Comparison of ENCODE assay signal across 1 cellular context in the genomic region with DNA sequence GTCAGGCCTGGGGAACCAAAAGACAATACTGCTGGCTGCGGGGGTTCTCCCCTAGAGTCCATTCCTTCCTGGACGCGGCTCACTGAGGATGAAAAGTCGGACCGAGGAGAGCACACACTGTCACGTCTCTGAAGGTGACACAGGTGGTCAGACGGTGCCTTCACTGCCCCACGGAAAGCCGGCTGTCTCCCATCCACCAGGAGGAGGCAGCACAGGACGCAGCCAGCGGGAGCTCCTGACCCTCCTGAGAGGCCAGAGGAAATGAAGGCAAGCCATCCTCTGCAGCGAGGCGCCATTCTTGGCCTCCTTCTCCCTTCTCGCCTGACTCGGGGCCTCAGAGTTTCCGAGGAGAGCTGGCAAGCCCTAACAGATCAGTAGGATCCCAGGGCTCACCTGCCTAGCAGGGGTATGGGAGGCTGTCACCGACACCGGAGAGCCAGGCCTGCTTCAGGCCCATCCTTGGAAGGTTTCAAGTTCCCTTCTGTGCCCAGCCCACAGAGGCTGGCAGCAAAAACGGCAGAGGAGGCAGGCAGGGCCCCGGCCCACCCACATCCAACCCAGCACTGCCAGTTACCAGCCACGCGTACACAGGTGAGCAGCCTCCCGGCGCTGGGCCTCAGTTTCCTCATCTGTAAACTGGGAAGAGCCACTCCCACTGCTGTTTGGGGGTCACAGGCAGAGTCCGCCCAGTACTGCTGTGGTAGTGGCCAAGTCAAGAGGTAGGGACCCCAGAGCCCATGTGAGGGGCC.
A peak's percentile ranks its signal among the peaks of the same experiment; 100 is the strongest.
TF ChIP-seq lines count a peak whose summit lies in the region.

No MANE protein-coding gene starts in this region.

TF ChIP-seq in HepG2, 621 proteins besides CTCF, POLR2A, EP300 and RAD21:
- TF ChIP-seq RBM22 (optimal IDR thresholded peaks at IDR 0.05; ENCODE audit: low read length) (peak; percentile 39), CEBPG (CRISPR knock-in tag; IDR thresholded peaks at IDR 0.05) (no peak), ZBTB38 (CRISPR knock-in tag; IDR thresholded peaks at IDR 0.05) (peak; percentile 67), AGO2 (optimal IDR thresholded peaks at IDR 0.05; ENCODE audit: low read depth, low read length) (peak; percentile 8), HOXA3 (CRISPR knock-in tag; IDR thresholded peaks at IDR 0.05) (no peak), SMYD3 (CRISPR knock-in tag; IDR thresholded peaks at IDR 0.05) (no peak), ZNF619 (CRISPR knock-in tag; IDR thresholded peaks at IDR 0.05) (no peak), NPAS2 (CRISPR knock-in tag; IDR thresholded peaks at IDR 0.05; ENCODE audit: borderline replicate concordance) (no peak)
- TF ChIP-seq, protein P1, sequence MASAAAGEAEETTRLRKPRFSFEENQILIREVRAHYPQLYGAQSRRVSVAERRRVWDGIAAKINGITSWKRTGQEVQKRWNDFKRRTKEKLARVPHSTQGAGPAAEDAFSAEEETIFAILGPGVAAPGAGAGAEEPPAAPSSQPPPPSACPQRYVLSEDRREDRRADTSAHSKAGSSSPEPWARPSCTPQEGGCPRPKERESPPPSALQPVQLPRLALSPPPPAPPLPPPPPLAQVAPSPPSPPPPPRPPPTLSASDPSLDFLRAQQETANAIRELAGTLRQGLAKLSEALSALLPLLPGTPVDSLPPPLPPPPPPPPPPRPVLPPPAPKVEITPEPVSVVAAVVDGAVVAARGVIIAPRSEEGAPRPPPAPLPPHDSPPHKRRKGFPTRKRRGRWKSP (CRISPR knock-in tag; IDR thresholded peaks at IDR 0.05) = no peak
- TF ChIP-seq, protein P2, sequence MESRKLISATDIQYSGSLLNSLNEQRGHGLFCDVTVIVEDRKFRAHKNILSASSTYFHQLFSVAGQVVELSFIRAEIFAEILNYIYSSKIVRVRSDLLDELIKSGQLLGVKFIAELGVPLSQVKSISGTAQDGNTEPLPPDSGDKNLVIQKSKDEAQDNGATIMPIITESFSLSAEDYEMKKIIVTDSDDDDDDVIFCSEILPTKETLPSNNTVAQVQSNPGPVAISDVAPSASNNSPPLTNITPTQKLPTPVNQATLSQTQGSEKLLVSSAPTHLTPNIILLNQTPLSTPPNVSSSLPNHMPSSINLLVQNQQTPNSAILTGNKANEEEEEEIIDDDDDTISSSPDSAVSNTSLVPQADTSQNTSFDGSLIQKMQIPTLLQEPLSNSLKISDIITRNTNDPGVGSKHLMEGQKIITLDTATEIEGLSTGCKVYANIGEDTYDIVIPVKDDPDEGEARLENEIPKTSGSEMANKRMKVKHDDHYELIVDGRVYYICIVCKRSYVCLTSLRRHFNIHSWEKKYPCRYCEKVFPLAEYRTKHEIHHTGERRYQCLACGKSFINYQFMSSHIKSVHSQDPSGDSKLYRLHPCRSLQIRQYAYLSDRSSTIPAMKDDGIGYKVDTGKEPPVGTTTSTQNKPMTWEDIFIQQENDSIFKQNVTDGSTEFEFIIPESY (CRISPR knock-in tag; IDR thresholded peaks at IDR 0.05) = peak; percentile 91
- TF ChIP-seq, protein P3, sequence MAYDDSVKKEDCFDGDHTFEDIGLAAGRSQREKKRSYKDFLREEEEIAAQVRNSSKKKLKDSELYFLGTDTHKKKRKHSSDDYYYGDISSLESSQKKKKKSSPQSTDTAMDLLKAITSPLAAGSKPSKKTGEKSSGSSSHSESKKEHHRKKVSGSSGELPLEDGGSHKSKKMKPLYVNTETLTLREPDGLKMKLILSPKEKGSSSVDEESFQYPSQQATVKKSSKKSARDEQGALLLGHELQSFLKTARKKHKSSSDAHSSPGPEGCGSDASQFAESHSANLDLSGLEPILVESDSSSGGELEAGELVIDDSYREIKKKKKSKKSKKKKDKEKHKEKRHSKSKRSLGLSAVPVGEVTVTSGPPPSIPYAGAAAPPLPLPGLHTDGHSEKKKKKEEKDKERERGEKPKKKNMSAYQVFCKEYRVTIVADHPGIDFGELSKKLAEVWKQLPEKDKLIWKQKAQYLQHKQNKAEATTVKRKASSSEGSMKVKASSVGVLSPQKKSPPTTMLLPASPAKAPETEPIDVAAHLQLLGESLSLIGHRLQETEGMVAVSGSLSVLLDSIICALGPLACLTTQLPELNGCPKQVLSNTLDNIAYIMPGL (CRISPR knock-in tag; IDR thresholded peaks at IDR 0.05; ENCODE audit: borderline replicate concordance in 1 of 2, low read depth in 1 of 2) = no peak
